19 cellular contexts compared by ENCODE assay signal in genomic region chr11:134067486-134067885, GRCh38. TPM values are rescaled to one million over a fixed set of nuclear protein-coding genes. Genes with fewer than 3 reads are reported as not detected.
DNase-seq lines count a peak whose midpoint lies in the region; ATAC-seq and TF ChIP-seq lines count a peak whose summit lies in the region.
"Had no signal": no experiment of that assay in that cellular context is flagged by ENCODE, and none has a peak within 500 bp of the region (broad histone marks: within the 10 kb centered on the region; RNA-seq: fewer than 3 reads in every experiment).

No MANE protein-coding gene starts in this region.

- peak; percentile 83 for DNase-seq in NCI-H2107 treated with DMSO at 0.1 percent for 48 hours (lab: John Stamatoyannopoulos, UW; ENCODE audit: unreplicated experiment)
- DNase-seq in NCI-H2107 (lab: John Stamatoyannopoulos, UW), result no peak
- peak; percentile 80 for DNase-seq in NCI-H146 (lab: John Stamatoyannopoulos, UW)
- DNase-seq in NCI-H526 treated with DMSO at 0.1 percent for 48 hours (lab: John Stamatoyannopoulos, UW), result peak; percentile 90
- DNase-seq in glutamatergic neuron, result no peak
- no peak for DNase-seq in natural killer cell
- no peak for DNase-seq in DMS114 treated with DMSO at 0.1 percent for 48 hours (lab: John Stamatoyannopoulos, UW; ENCODE audit: unreplicated experiment)
- DNase-seq: CD4-positive, CD25-positive, alpha-beta regulatory T cell; NCI-H1105 treated with DMSO at 0.1 percent for 48 hours; NCI-H2227 treated with DMSO at 0.1 percent for 48 hours; NCI-H82; Right ventricle myocardium superior; RPMI8226; T-cell had no signal

- H3K27me3 Mint-ChIP-seq in glutamatergic neuron (ENCODE audit: unreplicated experiment), result peaks cover 5% of the 10 kb centered on the region
- peaks cover 18 to 28% of the 10 kb centered on the region in 2 donors for H3K27me3 Mint-ChIP-seq in natural killer cell (ENCODE audit: low read depth in 2 of 2)

- ATAC-seq in natural killer cell, result no peak
- ATAC-seq in GM21423 (IDR thresholded peaks at IDR 0.05; ENCODE audit: unreplicated experiment), result no peak
- ATAC-seq: GM12878, HCT116, T-cell had no signal

- intact Hi-C loops in natural killer cell (cut with micrococcal nuclease), result no loop called here

- H3K27ac Mint-ChIP-seq in glutamatergic neuron (ENCODE audit: unreplicated experiment) (peak overlapping the region; percentile 33), natural killer cell (no peak overlapping the region)
- H3K27ac Mint-ChIP-seq: CD4-positive, CD25-positive, alpha-beta regulatory T cell; T-cell; T-helper 2 cell treated with Interferon-gamma antibody and Interleukin-4, amounts not matched to agents 5 μg/mL and 100 μg/mL, for 36 hours had no signal

- H3K4me3 Mint-ChIP-seq in glutamatergic neuron (ENCODE audit: unreplicated experiment) (peak overlapping the region; percentile 68), natural killer cell (no peak overlapping the region)
- H3K4me3 Mint-ChIP-seq: CD4-positive, CD25-positive, alpha-beta regulatory T cell; IgD-negative memory B cell; T-cell; T-helper 2 cell treated with Interferon-gamma antibody and Interleukin-4, amounts not matched to agents 5 μg/mL and 100 μg/mL, for 36 hours had no signal

- TF ChIP-seq CTCF in glutamatergic neuron (IDR thresholded peaks at IDR 0.05; ENCODE audit: partially characterized antibody, unreplicated experiment) (no peak), natural killer cell (IDR thresholded peaks at IDR 0.05) (no peak)

- H3K9me3 Mint-ChIP-seq in glutamatergic neuron (ENCODE audit: unreplicated experiment) (peaks cover 11% of the 10 kb centered on the region), natural killer cell (no peaks in the 10 kb centered on the region)
- H3K9me3 Mint-ChIP-seq: IgD-negative memory B cell; T-cell; T-helper 2 cell treated with Interferon-gamma antibody and Interleukin-4, amounts not matched to agents 5 μg/mL and 100 μg/mL, for 36 hours had no signal

- H3K36me3 Mint-ChIP-seq in glutamatergic neuron (ENCODE audit: unreplicated experiment), result no peaks in the 10 kb centered on the region
- H3K36me3 Mint-ChIP-seq in natural killer cell, result no peaks in the 10 kb centered on the region
- H3K36me3 Mint-ChIP-seq: CD4-positive, CD25-positive, alpha-beta regulatory T cell; IgD-negative memory B cell; T-cell had no signal

- H3K4me1 Mint-ChIP-seq in glutamatergic neuron (ENCODE audit: low read depth, unreplicated experiment), result peaks cover 24% of the 10 kb centered on the region
- peaks cover 8% of the 10 kb centered on the region in 2 donors for H3K4me1 Mint-ChIP-seq in natural killer cell

RNA-seq across cellular contexts. Expression of gene JAM3, which starts 1.4 kb away (rescaled TPM):
- total RNA-seq in glutamatergic neuron (ENCODE audit: unreplicated experiment) (101 TPM), natural killer cell (1 to 10 TPM; 2.1 to 3.8 (median 2.4) TPM)

Comparison
In these comparisons a context has a peak if more than half of its experiments do, and no peak if none do; other contexts are left out.
1. DNase-seq: peak in NCI-H2107 treated with DMSO at 0.1 percent for 48 hours (single experiment), NCI-H146 (single experiment) and NCI-H526 treated with DMSO at 0.1 percent for 48 hours (single experiment); none in NCI-H2107 (single experiment), glutamatergic neuron (single experiment), natural killer cell (single experiment) and DMS114 treated with DMSO at 0.1 percent for 48 hours (single experiment).
2. RNA of gene JAM3, which starts 1.4 kb away (total RNA-seq): 101 TPM in glutamatergic neuron (single experiment); 2.1 to 3.8 TPM in natural killer cell; every median in the first group is over 10 times any median in the second.